ENCODE assay signal across 1 cellular context in the genomic region with DNA sequence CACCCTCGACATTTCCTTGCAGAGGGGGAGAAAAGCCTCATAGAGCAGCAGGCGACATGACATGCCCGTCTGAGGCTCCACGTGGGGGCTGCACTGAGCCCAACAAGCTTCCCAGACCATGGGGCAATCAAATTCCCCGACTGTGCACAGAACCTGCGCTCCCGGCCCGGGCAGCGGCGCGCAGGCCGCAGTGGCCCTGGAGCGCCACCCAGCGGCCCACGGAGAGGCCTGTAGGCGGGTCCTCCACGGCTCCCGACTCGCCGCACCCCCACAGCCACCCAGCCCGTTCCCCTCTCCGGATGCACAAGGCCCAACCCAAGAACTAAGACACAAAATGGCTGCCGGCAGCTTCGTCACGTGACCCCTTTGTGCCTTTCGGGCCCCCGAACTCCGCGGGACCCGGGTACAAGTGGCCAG.
TF ChIP-seq lines count a peak whose summit lies in the region.

No MANE protein-coding gene starts in this region.

TF ChIP-seq in HepG2, 621 proteins besides CTCF, POLR2A, EP300 and RAD21 (continued from another document and continues in another):
- TF ChIP-seq HDAC2 (CRISPR knock-in tag; IDR thresholded peaks at IDR 0.05), result peak; percentile 60; the same call in 1 of the 2 replicates
- TF ChIP-seq NCOA5 (CRISPR knock-in tag; IDR thresholded peaks at IDR 0.05), result no peak
- TF ChIP-seq AHR (CRISPR knock-in tag; IDR thresholded peaks at IDR 0.05), result no peak
- 0 out of 2 replicates have a peak, but pooled peaks have one; percentile 45 for TF ChIP-seq KLF9 (CRISPR knock-in tag; IDR thresholded peaks at IDR 0.05; ENCODE audit: low read depth)
- peak; percentile 40; the same call in 1 of the 2 replicates for TF ChIP-seq ZNF768 (CRISPR knock-in tag; IDR thresholded peaks at IDR 0.05)
- TF ChIP-seq ZNF12 (CRISPR knock-in tag; IDR thresholded peaks at IDR 0.05), result no peak
- TF ChIP-seq, protein P1, sequence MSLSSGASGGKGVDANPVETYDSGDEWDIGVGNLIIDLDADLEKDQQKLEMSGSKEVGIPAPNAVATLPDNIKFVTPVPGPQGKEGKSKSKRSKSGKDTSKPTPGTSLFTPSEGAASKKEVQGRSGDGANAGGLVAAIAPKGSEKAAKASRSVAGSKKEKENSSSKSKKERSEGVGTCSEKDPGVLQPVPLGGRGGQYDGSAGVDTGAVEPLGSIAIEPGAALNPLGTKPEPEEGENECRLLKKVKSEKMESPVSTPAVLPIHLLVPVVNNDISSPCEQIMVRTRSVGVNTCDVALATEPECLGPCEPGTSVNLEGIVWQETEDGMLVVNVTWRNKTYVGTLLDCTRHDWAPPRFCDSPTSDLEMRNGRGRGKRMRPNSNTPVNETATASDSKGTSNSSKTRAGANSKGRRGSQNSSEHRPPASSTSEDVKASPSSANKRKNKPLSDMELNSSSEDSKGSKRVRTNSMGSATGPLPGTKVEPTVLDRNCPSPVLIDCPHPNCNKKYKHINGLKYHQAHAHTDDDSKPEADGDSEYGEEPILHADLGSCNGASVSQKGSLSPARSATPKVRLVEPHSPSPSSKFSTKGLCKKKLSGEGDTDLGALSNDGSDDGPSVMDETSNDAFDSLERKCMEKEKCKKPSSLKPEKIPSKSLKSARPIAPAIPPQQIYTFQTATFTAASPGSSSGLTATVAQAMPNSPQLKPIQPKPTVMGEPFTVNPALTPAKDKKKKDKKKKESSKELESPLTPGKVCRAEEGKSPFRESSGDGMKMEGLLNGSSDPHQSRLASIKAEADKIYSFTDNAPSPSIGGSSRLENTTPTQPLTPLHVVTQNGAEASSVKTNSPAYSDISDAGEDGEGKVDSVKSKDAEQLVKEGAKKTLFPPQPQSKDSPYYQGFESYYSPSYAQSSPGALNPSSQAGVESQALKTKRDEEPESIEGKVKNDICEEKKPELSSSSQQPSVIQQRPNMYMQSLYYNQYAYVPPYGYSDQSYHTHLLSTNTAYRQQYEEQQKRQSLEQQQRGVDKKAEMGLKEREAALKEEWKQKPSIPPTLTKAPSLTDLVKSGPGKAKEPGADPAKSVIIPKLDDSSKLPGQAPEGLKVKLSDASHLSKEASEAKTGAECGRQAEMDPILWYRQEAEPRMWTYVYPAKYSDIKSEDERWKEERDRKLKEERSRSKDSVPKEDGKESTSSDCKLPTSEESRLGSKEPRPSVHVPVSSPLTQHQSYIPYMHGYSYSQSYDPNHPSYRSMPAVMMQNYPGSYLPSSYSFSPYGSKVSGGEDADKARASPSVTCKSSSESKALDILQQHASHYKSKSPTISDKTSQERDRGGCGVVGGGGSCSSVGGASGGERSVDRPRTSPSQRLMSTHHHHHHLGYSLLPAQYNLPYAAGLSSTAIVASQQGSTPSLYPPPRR (CRISPR knock-in tag; IDR thresholded peaks at IDR 0.05; ENCODE audit: borderline replicate concordance), result 0 out of 2 replicates have a peak, but pooled peaks have one; percentile 43
- TF ChIP-seq ZFP41 (CRISPR knock-in tag; IDR thresholded peaks at IDR 0.05; ENCODE audit: borderline replicate concordance), result no peak
- no peak for TF ChIP-seq NPAS2 (CRISPR knock-in tag; IDR thresholded peaks at IDR 0.05; ENCODE audit: borderline replicate concordance)
- TF ChIP-seq KLF16 (CRISPR knock-in tag; IDR thresholded peaks at IDR 0.05), result peak in 1 of 2 experiments; percentile 52; a peak in 2 of 4 replicates
- 0 out of 2 replicates have a peak, but pooled peaks have one; percentile 15 for TF ChIP-seq HNRNPL (IDR thresholded peaks at IDR 0.05; ENCODE audit: low read depth, low read length)
- TF ChIP-seq ZBTB3 (CRISPR knock-in tag; IDR thresholded peaks at IDR 0.05; ENCODE audit: borderline replicate concordance, low read depth), result 0 out of 2 replicates have a peak, but pooled peaks have one; percentile 32
- no peak for TF ChIP-seq ZNF431 (CRISPR knock-in tag; IDR thresholded peaks at IDR 0.05; ENCODE audit: borderline replicate concordance, low read depth)
- no peak for TF ChIP-seq MTF2 (CRISPR knock-in tag; IDR thresholded peaks at IDR 0.05; ENCODE audit: borderline replicate concordance)
- TF ChIP-seq ZNF773 (CRISPR knock-in tag; IDR thresholded peaks at IDR 0.05; ENCODE audit: borderline replicate concordance), result no peak
- TF ChIP-seq ZSCAN31 (CRISPR knock-in tag; IDR thresholded peaks at IDR 0.05; ENCODE audit: low read depth), result 0 out of 2 replicates have a peak, but pooled peaks have one; percentile 22
- TF ChIP-seq CEBPB (IDR thresholded peaks at IDR 0.05; ENCODE audit: borderline replicate concordance, low read depth, low read length), result peak; percentile 77; the same call in 1 of the 2 replicates
- TF ChIP-seq BCL6 (CRISPR knock-in tag; IDR thresholded peaks at IDR 0.05), result 0 out of 2 replicates have a peak, but pooled peaks have one; percentile 16
- TF ChIP-seq, protein P2, sequence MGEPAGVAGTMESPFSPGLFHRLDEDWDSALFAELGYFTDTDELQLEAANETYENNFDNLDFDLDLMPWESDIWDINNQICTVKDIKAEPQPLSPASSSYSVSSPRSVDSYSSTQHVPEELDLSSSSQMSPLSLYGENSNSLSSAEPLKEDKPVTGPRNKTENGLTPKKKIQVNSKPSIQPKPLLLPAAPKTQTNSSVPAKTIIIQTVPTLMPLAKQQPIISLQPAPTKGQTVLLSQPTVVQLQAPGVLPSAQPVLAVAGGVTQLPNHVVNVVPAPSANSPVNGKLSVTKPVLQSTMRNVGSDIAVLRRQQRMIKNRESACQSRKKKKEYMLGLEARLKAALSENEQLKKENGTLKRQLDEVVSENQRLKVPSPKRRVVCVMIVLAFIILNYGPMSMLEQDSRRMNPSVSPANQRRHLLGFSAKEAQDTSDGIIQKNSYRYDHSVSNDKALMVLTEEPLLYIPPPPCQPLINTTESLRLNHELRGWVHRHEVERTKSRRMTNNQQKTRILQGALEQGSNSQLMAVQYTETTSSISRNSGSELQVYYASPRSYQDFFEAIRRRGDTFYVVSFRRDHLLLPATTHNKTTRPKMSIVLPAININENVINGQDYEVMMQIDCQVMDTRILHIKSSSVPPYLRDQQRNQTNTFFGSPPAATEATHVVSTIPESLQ (CRISPR knock-in tag; conservative IDR thresholded peaks at IDR 0.05), result no peak
- TF ChIP-seq, protein P3, sequence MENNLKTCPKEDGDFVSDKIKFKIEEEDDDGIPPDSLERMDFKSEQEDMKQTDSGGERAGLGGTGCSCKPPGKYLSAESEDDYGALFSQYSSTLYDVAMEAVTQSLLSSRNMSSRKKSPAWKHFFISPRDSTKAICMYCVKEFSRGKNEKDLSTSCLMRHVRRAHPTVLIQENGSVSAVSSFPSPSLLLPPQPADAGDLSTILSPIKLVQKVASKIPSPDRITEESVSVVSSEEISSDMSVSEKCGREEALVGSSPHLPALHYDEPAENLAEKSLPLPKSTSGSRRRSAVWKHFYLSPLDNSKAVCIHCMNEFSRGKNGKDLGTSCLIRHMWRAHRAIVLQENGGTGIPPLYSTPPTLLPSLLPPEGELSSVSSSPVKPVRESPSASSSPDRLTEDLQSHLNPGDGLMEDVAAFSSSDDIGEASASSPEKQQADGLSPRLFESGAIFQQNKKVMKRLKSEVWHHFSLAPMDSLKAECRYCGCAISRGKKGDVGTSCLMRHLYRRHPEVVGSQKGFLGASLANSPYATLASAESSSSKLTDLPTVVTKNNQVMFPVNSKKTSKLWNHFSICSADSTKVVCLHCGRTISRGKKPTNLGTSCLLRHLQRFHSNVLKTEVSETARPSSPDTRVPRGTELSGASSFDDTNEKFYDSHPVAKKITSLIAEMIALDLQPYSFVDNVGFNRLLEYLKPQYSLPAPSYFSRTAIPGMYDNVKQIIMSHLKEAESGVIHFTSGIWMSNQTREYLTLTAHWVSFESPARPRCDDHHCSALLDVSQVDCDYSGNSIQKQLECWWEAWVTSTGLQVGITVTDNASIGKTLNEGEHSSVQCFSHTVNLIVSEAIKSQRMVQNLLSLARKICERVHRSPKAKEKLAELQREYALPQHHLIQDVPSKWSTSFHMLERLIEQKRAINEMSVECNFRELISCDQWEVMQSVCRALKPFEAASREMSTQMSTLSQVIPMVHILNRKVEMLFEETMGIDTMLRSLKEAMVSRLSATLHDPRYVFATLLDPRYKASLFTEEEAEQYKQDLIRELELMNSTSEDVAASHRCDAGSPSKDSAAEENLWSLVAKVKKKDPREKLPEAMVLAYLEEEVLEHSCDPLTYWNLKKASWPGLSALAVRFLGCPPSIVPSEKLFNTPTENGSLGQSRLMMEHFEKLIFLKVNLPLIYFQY (CRISPR knock-in tag; IDR thresholded peaks at IDR 0.05; ENCODE audit: borderline replicate concordance), result peak; percentile 58; the same call in 1 of the 2 replicates
- TF ChIP-seq ETV6 (CRISPR knock-in tag; conservative IDR thresholded peaks at IDR 0.05), result no peak; the same call in 1 of the 2 replicates
- peak; percentile 78; the same call in 1 of the 2 replicates for TF ChIP-seq GFI1 (CRISPR knock-in tag; IDR thresholded peaks at IDR 0.05; ENCODE audit: borderline replicate concordance)
- TF ChIP-seq, protein P4, sequence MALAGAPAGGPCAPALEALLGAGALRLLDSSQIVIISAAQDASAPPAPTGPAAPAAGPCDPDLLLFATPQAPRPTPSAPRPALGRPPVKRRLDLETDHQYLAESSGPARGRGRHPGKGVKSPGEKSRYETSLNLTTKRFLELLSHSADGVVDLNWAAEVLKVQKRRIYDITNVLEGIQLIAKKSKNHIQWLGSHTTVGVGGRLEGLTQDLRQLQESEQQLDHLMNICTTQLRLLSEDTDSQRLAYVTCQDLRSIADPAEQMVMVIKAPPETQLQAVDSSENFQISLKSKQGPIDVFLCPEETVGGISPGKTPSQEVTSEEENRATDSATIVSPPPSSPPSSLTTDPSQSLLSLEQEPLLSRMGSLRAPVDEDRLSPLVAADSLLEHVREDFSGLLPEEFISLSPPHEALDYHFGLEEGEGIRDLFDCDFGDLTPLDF (CRISPR knock-in tag; IDR thresholded peaks at IDR 0.05), result peak; percentile 13; the same call in 1 of the 2 replicates
- TF ChIP-seq ZNF746 (CRISPR knock-in tag; IDR thresholded peaks at IDR 0.05), result no peak
- peak; percentile 57; the same call in 1 of the 2 replicates for TF ChIP-seq ZNF24 (IDR thresholded peaks at IDR 0.05)
- TF ChIP-seq, protein P5, sequence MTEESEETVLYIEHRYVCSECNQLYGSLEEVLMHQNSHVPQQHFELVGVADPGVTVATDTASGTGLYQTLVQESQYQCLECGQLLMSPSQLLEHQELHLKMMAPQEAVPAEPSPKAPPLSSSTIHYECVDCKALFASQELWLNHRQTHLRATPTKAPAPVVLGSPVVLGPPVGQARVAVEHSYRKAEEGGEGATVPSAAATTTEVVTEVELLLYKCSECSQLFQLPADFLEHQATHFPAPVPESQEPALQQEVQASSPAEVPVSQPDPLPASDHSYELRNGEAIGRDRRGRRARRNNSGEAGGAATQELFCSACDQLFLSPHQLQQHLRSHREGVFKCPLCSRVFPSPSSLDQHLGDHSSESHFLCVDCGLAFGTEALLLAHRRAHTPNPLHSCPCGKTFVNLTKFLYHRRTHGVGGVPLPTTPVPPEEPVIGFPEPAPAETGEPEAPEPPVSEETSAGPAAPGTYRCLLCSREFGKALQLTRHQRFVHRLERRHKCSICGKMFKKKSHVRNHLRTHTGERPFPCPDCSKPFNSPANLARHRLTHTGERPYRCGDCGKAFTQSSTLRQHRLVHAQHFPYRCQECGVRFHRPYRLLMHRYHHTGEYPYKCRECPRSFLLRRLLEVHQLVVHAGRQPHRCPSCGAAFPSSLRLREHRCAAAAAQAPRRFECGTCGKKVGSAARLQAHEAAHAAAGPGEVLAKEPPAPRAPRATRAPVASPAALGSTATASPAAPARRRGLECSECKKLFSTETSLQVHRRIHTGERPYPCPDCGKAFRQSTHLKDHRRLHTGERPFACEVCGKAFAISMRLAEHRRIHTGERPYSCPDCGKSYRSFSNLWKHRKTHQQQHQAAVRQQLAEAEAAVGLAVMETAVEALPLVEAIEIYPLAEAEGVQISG (CRISPR knock-in tag; IDR thresholded peaks at IDR 0.05), result peak; percentile 94
- peak; percentile 78 for TF ChIP-seq TAF15 (IDR thresholded peaks at IDR 0.05; ENCODE audit: low read depth, low read length, poor library complexity, severe bottlenecking)
- TF ChIP-seq, protein P6, sequence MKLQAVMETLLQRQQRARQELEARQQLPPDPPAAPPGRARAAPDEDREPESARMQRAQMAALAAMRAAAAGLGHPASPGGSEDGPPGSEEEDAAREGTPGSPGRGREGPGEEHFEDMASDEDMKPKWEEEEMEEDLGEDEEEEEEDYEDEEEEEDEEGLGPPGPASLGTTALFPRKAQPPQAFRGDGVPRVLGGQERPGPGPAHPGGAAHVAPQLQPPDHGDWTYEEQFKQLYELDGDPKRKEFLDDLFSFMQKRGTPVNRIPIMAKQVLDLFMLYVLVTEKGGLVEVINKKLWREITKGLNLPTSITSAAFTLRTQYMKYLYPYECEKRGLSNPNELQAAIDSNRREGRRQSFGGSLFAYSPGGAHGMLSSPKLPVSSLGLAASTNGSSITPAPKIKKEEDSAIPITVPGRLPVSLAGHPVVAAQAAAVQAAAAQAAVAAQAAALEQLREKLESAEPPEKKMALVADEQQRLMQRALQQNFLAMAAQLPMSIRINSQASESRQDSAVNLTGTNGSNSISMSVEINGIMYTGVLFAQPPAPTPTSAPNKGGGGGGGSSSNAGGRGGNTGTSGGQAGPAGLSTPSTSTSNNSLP (IDR thresholded peaks at IDR 0.05; ENCODE audit: low read depth, low read length), result 0 out of 2 replicates have a peak, but pooled peaks have one; percentile 33
- peak; percentile 80; the same call in 1 of the 2 replicates for TF ChIP-seq IRF2 (CRISPR knock-in tag; IDR thresholded peaks at IDR 0.05)
- no peak for TF ChIP-seq IKZF1 (IDR thresholded peaks at IDR 0.05)
- peak; percentile 48; the same call in 1 of the 2 replicates for TF ChIP-seq YEATS2 (CRISPR knock-in tag; IDR thresholded peaks at IDR 0.05; ENCODE audit: borderline replicate concordance)
- TF ChIP-seq FOXP1 (IDR thresholded peaks at IDR 0.05), result no peak
- TF ChIP-seq FOXP1 (CRISPR knock-in tag; IDR thresholded peaks at IDR 0.05), result no peak
- TF ChIP-seq ZNF234 (CRISPR knock-in tag; conservative IDR thresholded peaks at IDR 0.05), result no peak
- TF ChIP-seq, protein P7, sequence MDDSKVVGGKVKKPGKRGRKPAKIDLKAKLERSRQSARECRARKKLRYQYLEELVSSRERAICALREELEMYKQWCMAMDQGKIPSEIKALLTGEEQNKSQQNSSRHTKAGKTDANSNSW (CRISPR knock-in tag; IDR thresholded peaks at IDR 0.05; ENCODE audit: borderline replicate concordance), result no peak
- TF ChIP-seq, protein P8, sequence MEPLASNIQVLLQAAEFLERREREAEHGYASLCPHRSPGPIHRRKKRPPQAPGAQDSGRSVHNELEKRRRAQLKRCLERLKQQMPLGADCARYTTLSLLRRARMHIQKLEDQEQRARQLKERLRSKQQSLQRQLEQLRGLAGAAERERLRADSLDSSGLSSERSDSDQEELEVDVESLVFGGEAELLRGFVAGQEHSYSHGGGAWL (CRISPR knock-in tag; IDR thresholded peaks at IDR 0.05), result no peak
- peak; percentile 89 for TF ChIP-seq KMT2A (CRISPR knock-in tag; IDR thresholded peaks at IDR 0.05)
- peak; percentile 76; the same call in 1 of the 2 replicates for TF ChIP-seq ZNF891 (CRISPR knock-in tag; IDR thresholded peaks at IDR 0.05)
- TF ChIP-seq SPEN (CRISPR knock-in tag; IDR thresholded peaks at IDR 0.05; ENCODE audit: low read depth), result peak; percentile 49; the same call in 1 of the 2 replicates
- no peak for TF ChIP-seq ZNF713 (CRISPR knock-in tag; IDR thresholded peaks at IDR 0.05)
- TF ChIP-seq ZNF33A (CRISPR knock-in tag; IDR thresholded peaks at IDR 0.05; ENCODE audit: borderline replicate concordance), result peak; percentile 50; the same call in 1 of the 2 replicates
- no peak for TF ChIP-seq NFYB (CRISPR knock-in tag; IDR thresholded peaks at IDR 0.05)
- peak; percentile 54; the same call in 1 of the 2 replicates for TF ChIP-seq RXRA (CRISPR knock-in tag; IDR thresholded peaks at IDR 0.05)
- TF ChIP-seq ZNF678 (CRISPR knock-in tag; IDR thresholded peaks at IDR 0.05), result no peak
- TF ChIP-seq PHF5A (CRISPR knock-in tag; IDR thresholded peaks at IDR 0.05; ENCODE audit: low read depth, unreplicated experiment), result peak; percentile 87
- peak; percentile 52 for TF ChIP-seq NR2C2 (CRISPR knock-in tag; IDR thresholded peaks at IDR 0.05; ENCODE audit: borderline replicate concordance)
- no peak for TF ChIP-seq ZBTB21 (CRISPR knock-in tag; IDR thresholded peaks at IDR 0.05)
